9 cellular contexts compared by ENCODE assay signal in genomic region chr10:74035324-74035723, GRCh38. TPM values are rescaled to one million over a fixed set of nuclear protein-coding genes. Genes with fewer than 3 reads are reported as not detected.
DNase-seq lines count a peak whose midpoint lies in the region; ATAC-seq and TF ChIP-seq lines count a peak whose summit lies in the region.
"Had no signal": no experiment of that assay in that cellular context is flagged by ENCODE, and none has a peak within 500 bp of the region (broad histone marks: within the 10 kb centered on the region; RNA-seq: fewer than 3 reads in every experiment).

No MANE protein-coding gene starts in this region.

- no peak overlapping the region for H3K9ac ChIP-seq in subcutaneous abdominal adipose tissue (ENCODE audit: low read length in 5 of 5)

- peak; percentile 57 for TF ChIP-seq CTCF in foreskin keratinocyte (conservative IDR thresholded peaks at IDR 0.05)

- peak overlapping the region; percentile 19 for H3K27ac Mint-ChIP-seq in activated CD4-positive, alpha-beta memory T cell treated with anti-CD3 and anti-CD28 coated beads, Interleukin-2, amount 10 ng/mL, durations not matched to agents 7 days and 5 days
- H3K27ac Mint-ChIP-seq in activated CD4-positive, alpha-beta memory T cell treated with anti-CD3 and anti-CD28 coated beads for 36 hours, result no peak overlapping the region

- H3K4me3 Mint-ChIP-seq in activated CD4-positive, alpha-beta memory T cell treated with anti-CD3 and anti-CD28 coated beads, Interleukin-2, amount 10 ng/mL, durations not matched to agents 7 days and 5 days, result no peak overlapping the region
- H3K4me3 Mint-ChIP-seq in activated CD4-positive, alpha-beta memory T cell treated with anti-CD3 and anti-CD28 coated beads for 36 hours, result no peak overlapping the region

- peaks cover 6% of the 10 kb centered on the region for H3K4me1 ChIP-seq in foreskin keratinocyte
- H3K4me1 ChIP-seq in subcutaneous abdominal adipose tissue (ENCODE audit: control insufficient read depth in 5 of 5, insufficient read depth in 5 of 5, low read length in 5 of 5), result peaks cover 3 to 34% (median 24%) of the 10 kb centered on the region in 5 donors

- peaks cover 39% of the 10 kb centered on the region for H3K36me3 Mint-ChIP-seq in activated CD4-positive, alpha-beta memory T cell treated with anti-CD3 and anti-CD28 coated beads, Interleukin-2, amount 10 ng/mL, durations not matched to agents 7 days and 5 days (ENCODE audit: low read depth)
- H3K36me3 Mint-ChIP-seq in activated CD4-positive, alpha-beta memory T cell treated with anti-CD3 and anti-CD28 coated beads for 36 hours, result peaks cover 3% of the 10 kb centered on the region

- H3K27ac ChIP-seq in foreskin keratinocyte, result no peak overlapping the region
- peak overlapping the region; percentile 67 for H3K27ac ChIP-seq in subcutaneous abdominal adipose tissue (ENCODE audit: low read depth, low read length)

- peaks cover 0 to 3% (median 0%) of the 10 kb centered on the region in 5 donors for H3K36me3 ChIP-seq in subcutaneous abdominal adipose tissue (ENCODE audit: control insufficient read depth in 5 of 5, insufficient read depth in 5 of 5, low read length in 5 of 5)

- no peak overlapping the region for H3K4me3 ChIP-seq in subcutaneous abdominal adipose tissue (ENCODE audit: low read depth in 1 of 5, low read length in 5 of 5)

- H3K4me1 Mint-ChIP-seq in activated CD4-positive, alpha-beta memory T cell treated with anti-CD3 and anti-CD28 coated beads, Interleukin-2, amount 10 ng/mL, durations not matched to agents 7 days and 5 days, result peaks cover 45% of the 10 kb centered on the region
- H3K4me1 Mint-ChIP-seq in activated CD4-positive, alpha-beta memory T cell treated with anti-CD3 and anti-CD28 coated beads for 36 hours (ENCODE audit: low read depth), result peaks cover 43% of the 10 kb centered on the region

- ATAC-seq in foreskin keratinocyte, result no peak

- H3K9me3 Mint-ChIP-seq in activated CD4-positive, alpha-beta memory T cell treated with anti-CD3 and anti-CD28 coated beads, Interleukin-2, amount 10 ng/mL, durations not matched to agents 7 days and 5 days, result no peaks in the 10 kb centered on the region
- no peaks in the 10 kb centered on the region for H3K9me3 Mint-ChIP-seq in activated CD4-positive, alpha-beta memory T cell treated with anti-CD3 and anti-CD28 coated beads for 36 hours

- no peaks in the 10 kb centered on the region for H3K27me3 Mint-ChIP-seq in activated CD4-positive, alpha-beta memory T cell treated with anti-CD3 and anti-CD28 coated beads, Interleukin-2, amount 10 ng/mL, durations not matched to agents 7 days and 5 days
- H3K27me3 Mint-ChIP-seq in activated CD4-positive, alpha-beta memory T cell treated with anti-CD3 and anti-CD28 coated beads for 36 hours, result no peaks in the 10 kb centered on the region

- intact Hi-C loops in activated CD4-positive, alpha-beta memory T cell treated with anti-CD3 and anti-CD28 coated beads for 36 hours (cut with micrococcal nuclease), result no loop called here

- POLR2A ChIA-PET in activated CD4-positive, alpha-beta memory T cell treated with anti-CD3 and anti-CD28 coated beads, Interleukin-2, amount 10 ng/mL, durations not matched to agents 7 days and 5 days (lab: Charles Lee), result no interaction called here
- POLR2A ChIA-PET in activated CD4-positive, alpha-beta memory T cell treated with anti-CD3 and anti-CD28 coated beads for 36 hours (lab: Charles Lee), result no interaction called here

- CTCF ChIA-PET in activated CD4-positive, alpha-beta memory T cell treated with anti-CD3 and anti-CD28 coated beads, Interleukin-2, amount 10 ng/mL, durations not matched to agents 7 days and 5 days (lab: Charles Lee), result interaction anchor here (0.5 to 2.3 kb wide), 5 partner anchors 27 to 156 kb away, joined by 3 to 10 read pairs (median 6); no protein-coding TSS in a partner anchor
- CTCF ChIA-PET in activated CD4-positive, alpha-beta memory T cell treated with anti-CD3 and anti-CD28 coated beads for 36 hours (lab: Charles Lee), result interaction anchor here (0.8 to 2.5 kb wide), 5 partner anchors 40 to 149 kb away, joined by 3 to 8 read pairs (median 4); no protein-coding TSS in a partner anchor

- no peak for DNase-seq in activated CD4-positive, alpha-beta memory T cell treated with anti-CD3 and anti-CD28 coated beads, Interleukin-2, amount 10 ng/mL, durations not matched to agents 7 days and 5 days
- DNase-seq in activated CD4-positive, alpha-beta memory T cell treated with anti-CD3 and anti-CD28 coated beads for 36 hours, result no peak
- DNase-seq in RPMI7951 (ENCODE audit: low read depth) (peak; percentile 48), foreskin keratinocyte (no peak), midbrain (lab: John Stamatoyannopoulos, UW) (no peak), inferior parietal cortex (ENCODE audit: extremely low spot score) (no peak)
- DNase-seq in activated CD4-positive, CD25-positive, alpha-beta regulatory T cell (lab: John Stamatoyannopoulos, UW), result no peak
- DNase-seq: C1 segment of cervical spinal cord had no signal

- no peaks in the 10 kb centered on the region for H3K9me3 ChIP-seq in subcutaneous abdominal adipose tissue (ENCODE audit: control insufficient read depth in 5 of 5, low read length in 5 of 5)

- H3K27me3 ChIP-seq in foreskin keratinocyte (no peaks in the 10 kb centered on the region), subcutaneous abdominal adipose tissue (ENCODE audit: control insufficient read depth in 5 of 5, insufficient read depth in 4 of 5, low read length in 5 of 5) (no peaks in the 10 kb centered on the region)

RNA-seq across cellular contexts. Expression of gene VCL, which starts 37.4 kb away (rescaled TPM):
- total RNA-seq in activated CD4-positive, alpha-beta memory T cell treated with anti-CD3 and anti-CD28 coated beads, Interleukin-2, amount 10 ng/mL, durations not matched to agents 7 days and 5 days, result 10 to 100 TPM; 70.1 to 71.8 TPM
- total RNA-seq in activated CD4-positive, alpha-beta memory T cell treated with anti-CD3 and anti-CD28 coated beads for 36 hours, result 10 to 100 TPM; 27.8 to 29.2 TPM
- 62.7 and 66.2 TPM in 2 replicates for total RNA-seq in RPMI7951 (2014; rRNA removed; shearing (Covaris generic))
- total RNA-seq in foreskin keratinocyte, result 119 and 120 TPM in 2 replicates
- polyA plus RNA-seq in foreskin keratinocyte, result 31.8 and 38.5 TPM in 2 replicates
